Comparison of ENCODE assay signal across 20 cellular contexts in genomic region chr1:183675381-183675780, GRCh38. TPM values are rescaled to one million over a fixed set of nuclear protein-coding genes. Genes with fewer than 3 reads are reported as not detected.
"Had no signal": no experiment of that assay in that cellular context is flagged by ENCODE, and none has a peak within 500 bp of the region (broad histone marks: within the 10 kb centered on the region; RNA-seq: fewer than 3 reads in every experiment).

No MANE protein-coding gene starts in this region.

- DNase-seq: IMR-90, Karpas-422, KG1, MM.1S, NCI-H1092 treated with DMSO at 0.1 percent for 48 hours, NCI-H1436, NCI-H187, NCI-H2029, NCI-H2081 treated with DMSO at 0.1 percent for 48 hours, NCI-H2227 treated with DMSO at 0.1 percent for 48 hours, NCI-H510A, NCI-H524 treated with DMSO at 0.1 percent for 48 hours, NCI-H69, NCI-H774, RPMI8226, SHP77 had no signal

- FAIRE-seq: HepG2, RCC 7860 had no signal

RNA-seq across cellular contexts. Expression of gene APOBEC4, which starts 22.3 kb away (rescaled TPM):
- total RNA-seq: HepG2, HT1080, IMR-90, SK-MEL-5 had no signal
- polyA plus RNA-seq: HepG2, IMR-90 had no signal
